ENCODE assay signal across 10 cellular contexts in genomic region chr4:112765317-112765989, GRCh38.
DNase-seq lines count a peak whose midpoint lies in the region; ATAC-seq and TF ChIP-seq lines count a peak whose summit lies in the region.
"Had no signal": no experiment of that assay in that cellular context is flagged by ENCODE, and none has a peak within 500 bp of the region (broad histone marks: within the 10 kb centered on the region; RNA-seq: fewer than 3 reads in every experiment).

No MANE protein-coding gene starts in this region.

- ATAC-seq in Right ventricle myocardium inferior (peak; percentile 59), HG02943 (IDR thresholded peaks at IDR 0.05; ENCODE audit: low read depth, unreplicated experiment) (peak; percentile 57), psoas muscle (peak; percentile 46 to 84 (median 67))
- no peak for ATAC-seq in activated T-cell treated with anti-CD3 and anti-CD28 coated beads, Interleukin-2, amount 50 U/mL, for 4 hours

- no peaks in the 10 kb centered on the region for H3K36me3 ChIP-seq in right atrium auricular region
- no peaks in the 10 kb centered on the region for H3K36me3 ChIP-seq in psoas muscle (ENCODE audit: insufficient read depth in 1 of 2, low read depth in 1 of 2)

- H3K4me3 Mint-ChIP-seq in activated T-cell treated with anti-CD3 and anti-CD28 coated beads, Interleukin-2, amount 50 U/mL, for 4 hours = no peak overlapping the region
- H3K4me3 Mint-ChIP-seq: stimulated activated naive CD8-positive, alpha-beta T cell treated with anti-CD3 and anti-CD28 coated beads, Interleukin-15, Interleukin-2, amounts not matched to agents 100 ng/mL and 50 ng/mL, for 24 hours had no signal

- H3K27me3 ChIP-seq in right atrium auricular region = no peaks in the 10 kb centered on the region
- no peaks in the 10 kb centered on the region for H3K27me3 ChIP-seq in psoas muscle (ENCODE audit: insufficient read depth in 3 of 3, low read length in 2 of 3)

- DNase-seq in Right ventricle myocardium inferior (ENCODE audit: missing footprints) = no peak
- DNase-seq in right atrium auricular region (ENCODE audit: low spot score) = no peak
- DNase-seq in OCI-M2 (lab: John Stamatoyannopoulos, UW; ENCODE audit: unreplicated experiment) = peak; percentile 13
- peak; percentile 27 for DNase-seq in epidermal melanocyte (ENCODE audit: insufficient read length, low spot score)
- DNase-seq in psoas muscle = no peak
- no peak for DNase-seq in NCI-H2196 (lab: John Stamatoyannopoulos, UW; ENCODE audit: unreplicated experiment)
- no peak for DNase-seq in activated T-cell treated with anti-CD3 and anti-CD28 coated beads, Interleukin-2, amount 50 U/mL, for 4 hours

- no peaks in the 10 kb centered on the region for H3K4me1 Mint-ChIP-seq in activated T-cell treated with anti-CD3 and anti-CD28 coated beads, Interleukin-2, amount 50 U/mL, for 4 hours (ENCODE audit: low read depth)

- 25 to 26% (median 25%) methylated on average over 5 of the region's 5 CpGs for WGBS in psoas muscle, 3 donors

- H3K4me3 ChIP-seq in right atrium auricular region (no peak overlapping the region), psoas muscle (no peak overlapping the region)

- H3K9me3 ChIP-seq in right atrium auricular region = no peaks in the 10 kb centered on the region
- H3K9me3 ChIP-seq in psoas muscle = no peaks in the 10 kb centered on the region

- intact Hi-C loops in Right ventricle myocardium inferior (cut with DNase I) = loop anchor here (1.0 to 5.0 kb wide), 2 partner anchors 130 to 172 kb away; no protein-coding TSS in a partner anchor
- intact Hi-C loops in psoas muscle (cut with DNase I) = loop anchor here (1.0 to 10.0 kb wide), 4 partner anchors 132 to 441 kb away; no protein-coding TSS in a partner anchor

- H3K9me3 Mint-ChIP-seq in activated T-cell treated with anti-CD3 and anti-CD28 coated beads, Interleukin-2, amount 50 U/mL, for 4 hours = no peaks in the 10 kb centered on the region
- H3K9me3 Mint-ChIP-seq: stimulated activated naive CD8-positive, alpha-beta T cell treated with anti-CD3 and anti-CD28 coated beads, Interleukin-15, Interleukin-2, amounts not matched to agents 100 ng/mL and 50 ng/mL, for 24 hours had no signal

- H3K27ac ChIP-seq in right atrium auricular region (peak overlapping the region in 1 of 2 donors; percentile 44), psoas muscle (no peak overlapping the region)
- H3K27ac ChIP-seq: epithelial cell of prostate had no signal

- H3K27me3 Mint-ChIP-seq in activated T-cell treated with anti-CD3 and anti-CD28 coated beads, Interleukin-2, amount 50 U/mL, for 4 hours (ENCODE audit: low read depth) = no peaks in the 10 kb centered on the region

- no peaks in the 10 kb centered on the region for H3K4me1 ChIP-seq in right atrium auricular region
- peaks cover 4% of the 10 kb centered on the region for H3K4me1 ChIP-seq in psoas muscle

- no peaks in the 10 kb centered on the region for H3K36me3 Mint-ChIP-seq in activated T-cell treated with anti-CD3 and anti-CD28 coated beads, Interleukin-2, amount 50 U/mL, for 4 hours (ENCODE audit: insufficient read depth)

- TF ChIP-seq CTCF in right atrium auricular region (IDR thresholded peaks at IDR 0.05) = peak in 1 of 2 donors; percentile 55
- TF ChIP-seq CTCF in psoas muscle (IDR thresholded peaks at IDR 0.05) = peak; percentile 56

Comparison
In these comparisons a context has a peak if more than half of its experiments do, and no peak if none do; other contexts are left out.
1. ATAC-seq: peak in Right ventricle myocardium inferior (single experiment), HG02943 (single experiment) and psoas muscle (4 of 4); none in activated T-cell treated with anti-CD3 and anti-CD28 coated beads, Interleukin-2, amount 50 U/mL, for 4 hours (0 of 2).
2. DNase-seq: peak in OCI-M2 (single experiment) and epidermal melanocyte (single experiment); none in Right ventricle myocardium inferior (single experiment), right atrium auricular region (single experiment), psoas muscle (0 of 2), NCI-H2196 (single experiment) and activated T-cell treated with anti-CD3 and anti-CD28 coated beads, Interleukin-2, amount 50 U/mL, for 4 hours (single experiment).